ENCODE assay signal across 1 cellular context in the genomic region with DNA sequence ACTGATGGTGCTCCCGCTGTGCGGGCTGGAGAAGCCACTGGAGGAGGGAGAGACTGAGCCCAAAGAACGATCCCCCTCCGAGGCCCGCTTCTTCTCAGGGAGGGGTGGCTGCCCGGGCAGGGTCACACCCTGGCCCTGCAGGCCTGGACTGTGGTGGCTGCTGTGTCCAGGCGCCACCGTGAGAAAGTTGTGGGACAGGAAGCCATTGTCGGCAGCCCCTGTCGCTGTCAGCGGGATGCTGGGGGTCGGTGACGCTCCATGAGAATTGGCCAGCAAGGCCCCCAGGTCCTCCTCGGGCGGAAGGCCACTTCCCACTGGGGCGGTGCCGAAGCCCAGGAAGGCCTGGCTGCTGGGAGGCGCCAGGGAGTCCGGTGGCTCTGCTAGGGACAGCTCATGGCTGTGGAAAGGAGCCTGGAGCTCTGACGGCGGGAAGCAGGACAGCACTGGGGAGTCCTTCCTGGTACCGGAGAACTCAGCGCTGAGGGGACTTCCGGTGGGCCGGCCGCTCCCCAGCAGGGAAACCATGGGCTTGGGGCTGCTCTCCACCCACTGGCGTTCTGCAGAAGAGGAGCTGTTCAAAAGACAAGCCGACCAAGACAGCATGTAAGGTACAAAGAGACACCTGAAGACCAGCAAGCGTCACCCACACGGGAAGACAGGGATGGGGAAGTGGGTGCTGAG.
TF ChIP-seq lines count a peak whose summit lies in the region.

No MANE protein-coding gene starts in this region.

TF ChIP-seq in K562, 482 proteins besides CTCF, POLR2A, EP300 and RAD21:
- TF ChIP-seq TCF7 (IDR thresholded peaks at IDR 0.05; ENCODE audit: borderline replicate concordance) = no peak
